In the genomic region with DNA sequence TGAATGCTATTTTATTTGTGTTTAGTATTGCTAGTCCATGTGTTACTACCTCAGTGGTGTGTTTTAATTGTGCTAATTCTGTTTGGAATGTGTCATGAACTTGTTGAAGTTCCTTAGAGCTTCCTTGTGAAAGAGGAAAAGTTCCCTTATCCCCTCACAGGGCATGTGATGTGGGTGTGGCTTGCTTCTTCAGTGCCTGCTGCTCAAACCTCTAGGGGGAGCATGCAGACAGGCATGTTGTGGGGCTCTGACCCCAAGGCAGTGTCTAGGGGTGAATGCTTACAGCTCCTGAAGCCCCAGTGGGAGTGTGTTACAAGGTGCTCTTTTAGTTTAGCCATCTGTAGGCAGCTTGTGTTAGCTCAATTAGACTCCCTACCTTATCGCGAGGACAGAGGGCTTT, we compare ENCODE assay signal across 11 cellular contexts.
A peak's percentile ranks its signal among the peaks of the same experiment; 100 is the strongest.
DNase-seq lines count a peak whose midpoint lies in the region; ATAC-seq, FAIRE-seq and TF ChIP-seq lines count a peak whose summit lies in the region.
"Had no signal": no experiment of that assay in that cellular context is flagged by ENCODE, and none has a peak within 500 bp of the region (broad histone marks: within the 10 kb centered on the region; RNA-seq: fewer than 3 reads in every experiment).

No MANE protein-coding gene starts in this region.

- H3K4me1 ChIP-seq in GM12878 (ENCODE audit: control insufficient read depth, insufficient read depth, low read length) (no peaks in the 10 kb centered on the region), mesendoderm (ENCODE audit: control insufficient read depth, low read depth, low read length) (no peaks in the 10 kb centered on the region), kidney (ENCODE audit: control insufficient read depth in 1 of 2, insufficient read depth in 1 of 2, low read depth in 1 of 2, low read length in 2 of 2) (no peaks in the 10 kb centered on the region)

- no peak overlapping the region for H3K4me2 ChIP-seq in GM12878 (ENCODE audit: control insufficient read depth, insufficient read depth)
- H3K4me2 ChIP-seq in mesendoderm (ENCODE audit: low read length) = no peak overlapping the region

- H3K27ac ChIP-seq in GM12878 (ENCODE audit: control insufficient read depth, insufficient read depth) (no peak overlapping the region), mesendoderm (ENCODE audit: low read depth, low read length) (no peak overlapping the region), kidney (ENCODE audit: low read depth in 2 of 2, low read length in 2 of 2) (no peak overlapping the region)

- H3K27me3 ChIP-seq in GM12878 (replicated peaks in 1 of 2; ENCODE audit: control insufficient read depth in 2 of 2, insufficient read depth in 2 of 2, low read length in 1 of 2) = no peaks in the 10 kb centered on the region
- no peaks in the 10 kb centered on the region for H3K27me3 ChIP-seq in mesendoderm (ENCODE audit: insufficient read depth, low read length, poor library complexity)

- H3K36me3 ChIP-seq in GM12878 (ENCODE audit: control insufficient read depth in 2 of 2, insufficient read depth in 2 of 2, low read length in 1 of 2) (no peaks in the 10 kb centered on the region), mesendoderm (ENCODE audit: control insufficient read depth, insufficient read depth, low read length) (no peaks in the 10 kb centered on the region), kidney (ENCODE audit: control insufficient read depth in 1 of 2, insufficient read depth in 2 of 2, low read length in 2 of 2) (no peaks in the 10 kb centered on the region)

- no peak overlapping the region for H2BK5ac ChIP-seq in mesendoderm (ENCODE audit: low read length)

- no peak overlapping the region for H2AK5ac ChIP-seq in mesendoderm (ENCODE audit: low read length)

- no peaks in the 10 kb centered on the region for H3K79me1 ChIP-seq in mesendoderm (ENCODE audit: low read length)

- no peak for TF ChIP-seq POLR2A in GM12878 (IDR thresholded peaks at IDR 0.05; ENCODE audit: low read depth, low read length)

- no peak for DNase-seq in GM10266 (ENCODE audit: extremely low spot score)
- DNase-seq in LHCN-M2 (ENCODE audit: low read depth) = peak; percentile 7
- no peak for DNase-seq in GM12878 (ENCODE audit: low read depth, low spot score)
- peak; percentile 53 for DNase-seq in mesendoderm
- DNase-seq in kidney = no peak
- DNase-seq in DMS114 treated with DMSO at 0.1 percent for 48 hours (lab: John Stamatoyannopoulos, UW; ENCODE audit: unreplicated experiment) = no peak
- DNase-seq: activated naive CD4-positive, alpha-beta T cell treated with anti-CD3 and anti-CD28 coated beads for 36 hours; NCI-H1048 had no signal

- no peak overlapping the region for H3K18ac ChIP-seq in mesendoderm (ENCODE audit: low read length)

- BruUV-seq in GM12878 (replicated peaks; lab: Mats Ljungman, UMichigan) = no TSS peak

- intact Hi-C loops in GM12878 (cut with micrococcal nuclease; ENCODE audit: unreplicated experiment) = no loop called here
- intact Hi-C loops in kidney (cut with DNase I) = no loop called here

- FAIRE-seq in GM12878 (lab: Jason Lieb, UNC) = no peak
- no peak for FAIRE-seq in kidney (lab: Jason Lieb, UNC)

- H3K79me2 ChIP-seq in GM12878 (ENCODE audit: control insufficient read depth, insufficient read depth, low read length) (no peaks in the 10 kb centered on the region), mesendoderm (ENCODE audit: control insufficient read depth, insufficient read depth, low read length) (no peaks in the 10 kb centered on the region)

- no peak overlapping the region for H2AFZ ChIP-seq in GM12878 (ENCODE audit: control insufficient read depth, low read depth, low read length)

- no peak overlapping the region for H2BK15ac ChIP-seq in mesendoderm (replicated peaks; ENCODE audit: low read depth)

- H4K5ac ChIP-seq in mesendoderm (ENCODE audit: low read length) = no peak overlapping the region

- 0 out of 2 replicates have a peak, but pooled peaks have one; percentile 15 for TF ChIP-seq RAD21 in GM12878 (IDR thresholded peaks at IDR 0.05; ENCODE audit: insufficient read depth, low read depth, low read length)

- 100% methylated on average over 2 of the region's 2 CpGs for WGBS in GM12878 (ENCODE audit: insufficient coverage, insufficient replicate concordance, low lambda C conversion rate, missing lambda C conversion rate)
- WGBS in mesendoderm (ENCODE audit: extremely low coverage, insufficient coverage, low lambda C conversion rate) = no CpG with 5 or more reads among the region's 2 CpGs

- no peak for TF ChIP-seq EP300 in GM12878 (IDR thresholded peaks at IDR 0.05; ENCODE audit: borderline replicate concordance in 1 of 2, control insufficient read depth in 1 of 2, low read depth in 2 of 2, low read length in 2 of 2)

- SMC1A ChIA-PET in GM12878 (lab: Charles Lee; ENCODE audit: uncharacterized antibody, unreplicated experiment) = no interaction called here

- no peaks in the 10 kb centered on the region for H4K20me1 ChIP-seq in GM12878 (ENCODE audit: control insufficient read depth, insufficient read depth)

- H3K23ac ChIP-seq in mesendoderm (ENCODE audit: low read length) = no peak overlapping the region

- in situ Hi-C loops in GM12878 (cut with MboI) = no loop called here

- POLR2A ChIA-PET in GM12878 (lab: Charles Lee) = no interaction called here

- TF ChIP-seq CTCF in GM10266 (IDR thresholded peaks at IDR 0.05; ENCODE audit: control insufficient read depth, insufficient read depth, low read depth, missing control alignments) = peak; percentile 18
- peak; percentile 17 to 40 (median 29); a peak in 3 of 6 replicates for TF ChIP-seq CTCF in GM12878 (IDR thresholded peaks at IDR 0.05 in 2 of 3, conservative IDR thresholded peaks at IDR 0.05 in 1 of 3; ENCODE audit: control insufficient read depth in 2 of 3, extremely low read depth in 1 of 3, insufficient read depth in 1 of 3, low read depth in 3 of 3, low read length in 3 of 3)
- TF ChIP-seq CTCF in kidney (IDR thresholded peaks at IDR 0.05; ENCODE audit: borderline replicate concordance, extremely low read depth, insufficient read depth) = no peak

- ATAC-seq in GM12878 = 0 out of 3 replicates have a peak, but pooled peaks have one; percentile 35
- no peak for ATAC-seq in HG02588 (IDR thresholded peaks at IDR 0.05; ENCODE audit: unreplicated experiment)
- ATAC-seq in HG03565 (IDR thresholded peaks at IDR 0.05; ENCODE audit: unreplicated experiment) = no peak
- ATAC-seq: natural killer cell treated with Interleukin-12 subunit alpha and Interleukin-12 subunit beta and Interleukin-15 and Interleukin-18, amount 100 ng/mL, for 72 hours had no signal

- no peaks in the 10 kb centered on the region for H3K9me3 ChIP-seq in GM12878 (replicated peaks; ENCODE audit: control insufficient read depth, insufficient read depth, low read length)
- no peaks in the 10 kb centered on the region for H3K9me3 ChIP-seq in kidney (ENCODE audit: control insufficient read depth in 1 of 2, low read length in 2 of 2)

- no peak overlapping the region for H4K8ac ChIP-seq in mesendoderm (ENCODE audit: low read depth, low read length)

- no peak overlapping the region for H3K56ac ChIP-seq in mesendoderm (ENCODE audit: low read length)

- CTCF ChIA-PET in GM12878 (lab: Yijun Ruan, JAX) = interaction anchor here (1.3 kb wide), 1 partner anchor 10 kb away, joined by 3 read pairs; no protein-coding TSS in a partner anchor

- H2BK120ac ChIP-seq in mesendoderm (ENCODE audit: low read depth, low read length) = no peak overlapping the region

- no peak overlapping the region for H3K9ac ChIP-seq in GM12878 (ENCODE audit: control insufficient read depth, insufficient read depth, low read length)
- no peak overlapping the region for H3K9ac ChIP-seq in mesendoderm (ENCODE audit: low read length)
- H3K9ac ChIP-seq in kidney (ENCODE audit: low read length in 2 of 2) = no peak overlapping the region

- RAD21 ChIA-PET in GM12878 (lab: Charles Lee; ENCODE audit: unreplicated experiment) = no interaction called here

- H3K4ac ChIP-seq in mesendoderm (ENCODE audit: low read depth, low read length) = no peak overlapping the region

- H3K4me3 ChIP-seq in GM12878 = no peak overlapping the region
- H3K4me3 ChIP-seq in mesendoderm (ENCODE audit: low read length) = no peak overlapping the region
- H3K4me3 ChIP-seq in kidney (ENCODE audit: low read length in 2 of 2) = no peak overlapping the region

TF ChIP-seq in GM12878, 131 proteins besides CTCF, POLR2A, EP300 and RAD21:
- TF ChIP-seq NFYA (IDR thresholded peaks at IDR 0.05; ENCODE audit: borderline replicate concordance, low read depth, low read length) = no peak
- no peak for TF ChIP-seq KDM1A (IDR thresholded peaks at IDR 0.05; ENCODE audit: borderline replicate concordance)
- TF ChIP-seq SMARCA5 (IDR thresholded peaks at IDR 0.05) = no peak

Comparison
In these comparisons a context has a peak if more than half of its experiments do, and no peak if none do; other contexts are left out.
1. DNase-seq: peak in LHCN-M2 (single experiment) and mesendoderm (single experiment); none in GM10266 (single experiment), GM12878 (single experiment), kidney (single experiment) and DMS114 treated with DMSO at 0.1 percent for 48 hours (single experiment).